Comparison of ENCODE assay signal across 8 cellular contexts in genomic region chr22:36541831-36542391, GRCh38. TPM values are rescaled to one million over a fixed set of nuclear protein-coding genes. Genes with fewer than 3 reads are reported as not detected.
DNase-seq lines count a peak whose midpoint lies in the region; ATAC-seq and TF ChIP-seq lines count a peak whose summit lies in the region.

No MANE protein-coding gene starts in this region.

- peak overlapping the region; percentile 34; the same call in 1 of the 2 replicates for H2AFZ ChIP-seq in GM23248

- in situ Hi-C loops in GM23248 (cut with MboI): loop anchor here (10.0 kb wide), 1 partner anchor 303 kb away; no protein-coding TSS in a partner anchor

- H3K9ac ChIP-seq in GM23248: peak overlapping the region; percentile 53

- peaks cover 36% of the 10 kb centered on the region for H3F3A ChIP-seq in GM23248 (ENCODE audit: insufficient read depth)

- no peaks in the 10 kb centered on the region for H3K36me3 ChIP-seq in GM23248 (ENCODE audit: low read depth)

- no peak overlapping the region for H3K4me3 Mint-ChIP-seq in progenitor cell of endocrine pancreas (ENCODE audit: low read depth)

- peak; percentile 96 for DNase-seq in GM23248
- DNase-seq in T1000 (lab: John Stamatoyannopoulos, UW): peak; percentile 79
- DNase-seq in dorsolateral prefrontal cortex: peak in 7 of 10 donors; percentile 50 to 81 (median 55)
- DNase-seq in stimulated activated CD4-positive, alpha-beta T cell treated with anti-CD3 and anti-CD28 coated beads, Interleukin-12 subunit alpha, Interleukin-12 subunit beta, amount 100 ng/mL, for 48 hours (ENCODE audit: low read depth in 2 of 3, low spot score in 1 of 3): peak; percentile 42 to 53 (median 44)
- DNase-seq in progenitor cell of endocrine pancreas (ENCODE audit: low spot score, unreplicated experiment): no peak
- DNase-seq in GOT3 (lab: John Stamatoyannopoulos, UW): no peak
- DNase-seq in NCI-H2171 treated with DMSO at 0.1 percent for 48 hours (lab: John Stamatoyannopoulos, UW): no peak

- H3K27me3 ChIP-seq in GM23248 (replicated peaks; ENCODE audit: insufficient read depth) (no peaks in the 10 kb centered on the region), dorsolateral prefrontal cortex (peaks cover 0 to 2% (median 0%) of the 10 kb centered on the region in 45 donors)

- intact Hi-C loops in dorsolateral prefrontal cortex (cut with DNase I): loop anchor here (5.0 to 10.0 kb wide), 3 partner anchors 235 to 513 kb away; partner anchors contain the start of genes IFT27 (in 1 of the 2) and KCTD17 (in 1 of the 2)

- no peak overlapping the region for H3K27ac Mint-ChIP-seq in progenitor cell of endocrine pancreas

- no peak for ATAC-seq in GM21390 (IDR thresholded peaks at IDR 0.05; ENCODE audit: unreplicated experiment)

- no peaks in the 10 kb centered on the region for H3K9me3 ChIP-seq in GM23248 (ENCODE audit: low read depth)

- no peaks in the 10 kb centered on the region for H4K20me1 ChIP-seq in GM23248 (ENCODE audit: insufficient read depth)

- TF ChIP-seq CTCF in dorsolateral prefrontal cortex (IDR thresholded peaks at IDR 0.05 in 54 of 56, conservative IDR thresholded peaks at IDR 0.05 in 2 of 56; ENCODE audit: low read depth in 1 of 56, partially characterized antibody in 56 of 56): no peak
- TF ChIP-seq CTCF in progenitor cell of endocrine pancreas (IDR thresholded peaks at IDR 0.05; ENCODE audit: unreplicated experiment): no peak

- peaks cover 27% of the 10 kb centered on the region for H3K4me1 ChIP-seq in GM23248 (ENCODE audit: insufficient read depth)

- H3K79me2 ChIP-seq in GM23248 (ENCODE audit: insufficient read depth): no peaks in the 10 kb centered on the region

- 25 to 28% methylated on average over 9 of the region's 9 CpGs for WGBS in GM23248 (ENCODE audit: low coverage in 1 of 2, low lambda C conversion rate in 2 of 2, missing lambda C conversion rate in 2 of 2), 2 experiments

- peaks cover 19% of the 10 kb centered on the region for H3K27me3 Mint-ChIP-seq in progenitor cell of endocrine pancreas

- peak overlapping the region; percentile 80 for H3K27ac ChIP-seq in GM23248
- peak overlapping the region in 20 of 59 donors; percentile 16 to 76 (median 52) for H3K27ac ChIP-seq in dorsolateral prefrontal cortex

- peaks cover 1% of the 10 kb centered on the region for H3K4me1 Mint-ChIP-seq in progenitor cell of endocrine pancreas (ENCODE audit: low read depth)

- H3K4me3 ChIP-seq in GM23248 (no peak overlapping the region), dorsolateral prefrontal cortex (no peak overlapping the region)

- no peaks in the 10 kb centered on the region for H3K36me3 Mint-ChIP-seq in progenitor cell of endocrine pancreas (ENCODE audit: insufficient read depth)

- peak overlapping the region; percentile 8 for H3K4me2 ChIP-seq in GM23248 (ENCODE audit: unreplicated experiment)

- no peaks in the 10 kb centered on the region for H3K9me3 Mint-ChIP-seq in progenitor cell of endocrine pancreas (ENCODE audit: low read depth)

- H3K9me2 ChIP-seq in GM23248 (ENCODE audit: insufficient read depth): no peaks in the 10 kb centered on the region

RNA-seq across cellular contexts. Expression of gene EIF3D, which starts 12.9 kb away (rescaled TPM):
- 310 and 377 TPM in 2 replicates for total RNA-seq in GM23248 (2014; rRNA removed; shearing (Covaris generic))
- polyA plus RNA-seq in GM23248 (2016; fragmentation: Nextera tagmentation; extraction: Ambion mirVana): 122 and 129 TPM in 2 replicates
- total RNA-seq in dorsolateral prefrontal cortex (10 to 100 TPM; 41.6 to 81.0 (median 63.3) TPM), progenitor cell of endocrine pancreas (164 and 179 TPM in 2 replicates)

RNA-seq across cellular contexts. Expression of gene FOXRED2, which starts 35.1 kb away (rescaled TPM):
- total RNA-seq in GM23248 (2014; rRNA removed; shearing (Covaris generic)): 4.2 and 4.4 TPM in 2 replicates
- 5.0 and 6.5 TPM in 2 replicates for polyA plus RNA-seq in GM23248 (2016; fragmentation: Nextera tagmentation; extraction: Ambion mirVana)
- total RNA-seq in dorsolateral prefrontal cortex (10 to 100 TPM; 32.6 to 77.4 (median 49.9) TPM), progenitor cell of endocrine pancreas (22.7 and 23.5 TPM in 2 replicates)

Comparison
In these comparisons a context has a peak if more than half of its experiments do, and no peak if none do; other contexts are left out.
1. DNase-seq: peak in GM23248 (single experiment), T1000 (single experiment), dorsolateral prefrontal cortex (7 of 10) and stimulated activated CD4-positive, alpha-beta T cell treated with anti-CD3 and anti-CD28 coated beads, Interleukin-12 subunit alpha, Interleukin-12 subunit beta, amount 100 ng/mL, for 48 hours (3 of 3); none in progenitor cell of endocrine pancreas (single experiment), GOT3 (single experiment) and NCI-H2171 treated with DMSO at 0.1 percent for 48 hours (single experiment).